34 cellular contexts compared by ENCODE assay signal in the genomic region with DNA sequence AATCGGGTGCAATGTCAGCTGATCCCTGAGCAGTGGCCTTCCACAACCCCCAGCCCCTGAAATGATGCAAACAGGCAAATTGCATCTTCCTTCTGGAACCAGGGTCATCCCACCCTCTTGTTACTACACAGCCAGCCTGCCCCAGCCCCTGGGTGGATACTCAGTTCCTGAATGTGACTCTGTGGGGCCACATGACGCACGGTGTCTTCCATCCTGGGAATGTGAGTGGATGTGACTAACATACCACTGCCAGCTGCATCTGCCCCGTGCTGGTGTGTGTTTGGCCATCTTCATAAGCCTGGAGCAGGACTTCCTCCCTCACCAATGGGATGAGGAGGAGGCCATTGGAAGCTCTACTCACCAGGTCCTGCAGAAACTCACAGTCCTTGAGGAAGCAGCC.
"Had no signal": no experiment of that assay in that cellular context is flagged by ENCODE, and none has a peak within 500 bp of the region (broad histone marks: within the 10 kb centered on the region; RNA-seq: fewer than 3 reads in every experiment).

No MANE protein-coding gene starts in this region.

- ATAC-seq: activated CD8-positive, alpha-beta T cell treated with anti-CD3 and anti-CD28 coated beads for 36 hours; activated T-cell treated with anti-CD3 and anti-CD28 coated beads, Interleukin-2, amount 50 U/mL, for 72 hours; activated T-helper 17 cell treated with anti-CD3 and anti-CD28 coated beads, Interleukin-2, amount 50 U/mL, for 72 hours; body of pancreas; Right ventricle myocardium inferior had no signal

- H3K9me3 ChIP-seq: body of pancreas, breast epithelium, Peyer's patch had no signal

- H3K4me2 ChIP-seq: KMS-11 had no signal

- H3K27ac ChIP-seq: body of pancreas, breast epithelium, KMS-11, Peyer's patch, RWPE1, WERI-Rb-1 had no signal

- H3K36me3 ChIP-seq: breast epithelium, Peyer's patch, WERI-Rb-1 had no signal

- H3K9ac ChIP-seq: KMS-11 had no signal

- H3K4me1 ChIP-seq: body of pancreas, breast epithelium, Peyer's patch had no signal

- H3K27me3 ChIP-seq: body of pancreas, breast epithelium, Peyer's patch had no signal

- H3K4me3 ChIP-seq: body of pancreas, breast epithelium, Peyer's patch had no signal

- DNase-seq: activated CD4-positive, alpha-beta T cell treated with anti-CD3 and anti-CD28 coated beads for 1 hour; activated CD4-positive, alpha-beta T cell treated with anti-CD3 and anti-CD28 coated beads for 48 hours; activated CD4-positive, CD25-positive, alpha-beta regulatory T cell; activated CD8-positive, alpha-beta T cell treated with anti-CD3 and anti-CD28 coated beads for 36 hours; activated effector memory CD4-positive, alpha-beta T cell treated with anti-CD3 and anti-CD28 coated beads, Interleukin-2, amount 50 U/mL, for 16 hours; activated naive CD4-positive, alpha-beta T cell; activated naive CD4-positive, alpha-beta T cell treated with anti-CD3 and anti-CD28 coated beads, Interleukin-2, amount 50 U/mL, for 16 hours; activated naive CD8-positive, alpha-beta T cell treated with anti-CD3 and anti-CD28 coated beads for 36 hours; activated T-cell treated with anti-CD3 and anti-CD28 coated beads, Interleukin-2, amount 50 U/mL, for 1 hour; activated T-cell treated with anti-CD3 and anti-CD28 coated beads, Interleukin-2, amount 50 U/mL, for 72 hours; amniotic stem cell; body of pancreas; caudate nucleus; MM.1S; MV-4-11; NCI-H1092; NCI-H1436 treated with DMSO at 0.1 percent for 48 hours; NCI-H1694 treated with DMSO at 0.1 percent for 48 hours; NCI-H2029; NCI-H345; NCI-H524 treated with DMSO at 0.1 percent for 48 hours; Peyer's patch; SIG-M5; SW 1271; T-helper 1 cell; T-helper 2 cell; T-helper 9 cell; WERI-Rb-1 had no signal

- FAIRE-seq: astrocyte had no signal
